In the genomic region with DNA sequence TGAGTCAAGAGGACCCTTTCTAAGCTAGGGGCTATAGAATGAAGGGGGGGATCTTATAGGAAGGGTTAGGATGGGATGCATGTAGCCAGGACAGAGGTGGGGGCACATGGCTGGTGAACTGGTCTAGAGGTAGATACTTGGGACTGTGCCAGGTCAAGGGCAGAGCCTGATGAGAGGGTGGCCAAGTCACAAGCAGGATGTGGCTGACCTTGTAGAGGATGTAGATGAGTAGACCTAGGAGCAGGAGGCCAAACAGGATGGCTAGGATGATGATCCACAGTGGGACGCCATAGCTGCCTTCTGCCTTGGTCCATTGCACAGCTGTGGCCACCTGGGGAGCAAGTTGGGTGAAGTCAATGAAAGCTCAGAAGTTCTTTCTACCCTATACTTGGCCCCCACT, we compare ENCODE assay signal across 27 cellular contexts. TPM values are rescaled to one million over a fixed set of nuclear protein-coding genes. Genes with fewer than 3 reads are reported as not detected.
"Had no signal": no experiment of that assay in that cellular context is flagged by ENCODE, and none has a peak within 500 bp of the region (broad histone marks: within the 10 kb centered on the region; RNA-seq: fewer than 3 reads in every experiment).

No MANE protein-coding gene starts in this region.

- H3K9me3 ChIP-seq: colonic mucosa, right lobe of liver, stomach, suprapubic skin, transverse colon, vagina had no signal

- H3K36me3 Mint-ChIP-seq: memory B cell; stimulated activated memory B cell treated with anti-CD40 and anti-IgM and Interleukin-4, amounts not matched to agents 10 μg/mL and 1 μg/mL and 100 μg/mL, for 72 hours had no signal

- H3K27ac Mint-ChIP-seq: activated T-cell treated with anti-CD3 and anti-CD28 coated beads, Interleukin-2, amount 50 U/mL, for 72 hours; memory B cell; stimulated activated memory B cell treated with anti-CD40 and anti-IgM and Interleukin-4, amounts not matched to agents 10 μg/mL and 1 μg/mL and 100 μg/mL, for 72 hours; T-helper 2 cell treated with Interferon-gamma antibody and Interleukin-4, amounts not matched to agents 5 μg/mL and 100 μg/mL, for 36 hours had no signal

- H3K27me3 Mint-ChIP-seq: stimulated activated memory B cell treated with anti-CD40 and anti-IgM and Interleukin-4, amounts not matched to agents 10 μg/mL and 1 μg/mL and 100 μg/mL, for 72 hours had no signal

- H3K4me1 ChIP-seq: colonic mucosa, right lobe of liver, transverse colon had no signal

- H3K4me3 Mint-ChIP-seq: activated T-cell treated with anti-CD3 and anti-CD28 coated beads, Interleukin-2, amount 50 U/mL, for 72 hours; memory B cell; stimulated activated memory B cell treated with anti-CD40 and anti-IgM and Interleukin-4, amounts not matched to agents 10 μg/mL and 1 μg/mL and 100 μg/mL, for 72 hours; T-helper 2 cell treated with Interferon-gamma antibody and Interleukin-4, amounts not matched to agents 5 μg/mL and 100 μg/mL, for 36 hours had no signal

- DNase-seq: activated CD4-positive, alpha-beta T cell treated with anti-CD3 and anti-CD28 coated beads, Interleukin-2, amount 50 U/mL, for 1 hour; activated CD8-positive, alpha-beta memory T cell treated with anti-CD3 and anti-CD28 coated beads, Interleukin-2, amount 50 U/mL, for 4 hours; activated effector memory CD4-positive, alpha-beta T cell treated with anti-CD3 and anti-CD28 coated beads, Interleukin-2, amount 50 U/mL, for 16 hours; activated T-cell treated with anti-CD3 and anti-CD28 coated beads, Interleukin-2, amount 50 U/mL, for 72 hours; amygdala; colonic mucosa; foreskin fibroblast; left colon; occipital lobe; right lobe of liver; small intestine; stimulated activated CD4-positive, alpha-beta T cell treated with anti-CD3 and anti-CD28 coated beads, Interleukin-2, amount 100 ng/mL, for 24 hours; stomach; transverse colon had no signal

- H3K27me3 ChIP-seq: colonic mucosa, right lobe of liver, stomach, suprapubic skin, transverse colon, vagina had no signal

- H3K36me3 ChIP-seq: colonic mucosa had no signal

- H3K9me3 Mint-ChIP-seq: activated naive CD4-positive, alpha-beta T cell treated with anti-CD3 and anti-CD28 coated beads, Interleukin-2, amount 50 U/mL, for 72 hours; activated T-cell treated with anti-CD3 and anti-CD28 coated beads, Interleukin-2, amount 50 U/mL, for 72 hours; memory B cell; stimulated activated memory B cell treated with anti-CD40 and anti-IgM and Interleukin-4, amounts not matched to agents 10 μg/mL and 1 μg/mL and 100 μg/mL, for 72 hours; T-helper 2 cell treated with Interferon-gamma antibody and Interleukin-4, amounts not matched to agents 5 μg/mL and 100 μg/mL, for 36 hours had no signal

- H3K27ac ChIP-seq: colonic mucosa, epithelial cell of prostate, right lobe of liver, stomach, suprapubic skin, vagina, VCaP had no signal

- H3K4me3 ChIP-seq: colonic mucosa, right lobe of liver, stomach, suprapubic skin, transverse colon, vagina had no signal

- ATAC-seq: activated CD4-positive, CD25-positive, alpha-beta regulatory T cell treated with anti-CD3 and anti-CD28 coated beads, Interleukin-2, amount 50 U/mL, for 24 hours; activated naive CD4-positive, alpha-beta T cell treated with anti-CD3 and anti-CD28 coated beads, Interleukin-2, amount 50 U/mL, for 72 hours; left colon; right lobe of liver; stimulated activated memory B cell treated with anti-CD40 and anti-IgM and Interleukin-4, amounts not matched to agents 10 μg/mL and 1 μg/mL and 100 μg/mL, for 72 hours had no signal

RNA-seq across cellular contexts. Expression of gene ITGA5, which starts 21.9 kb away (rescaled TPM):
- polyA plus RNA-seq: neural cell had no signal

RNA-seq across cellular contexts. Expression of gene GPR84, which starts 32.9 kb away (rescaled TPM):
- total RNA-seq: bronchial epithelial cell, fibroblast of lung, myocyte, stomach, transverse colon, vagina had no signal
- polyA plus RNA-seq: neural cell had no signal
